ENCODE assay signal across 12 cellular contexts in genomic region chr3:188594137-188594536, GRCh38.
DNase-seq lines count a peak whose midpoint lies in the region; ATAC-seq and TF ChIP-seq lines count a peak whose summit lies in the region.
"Had no signal": no experiment of that assay in that cellular context is flagged by ENCODE, and none has a peak within 500 bp of the region (broad histone marks: within the 10 kb centered on the region; RNA-seq: fewer than 3 reads in every experiment).

No MANE protein-coding gene starts in this region.

- ATAC-seq in heart right ventricle (peak in 5 of 8 donors; percentile 49 to 88 (median 63)), GM21367 (IDR thresholded peaks at IDR 0.05; ENCODE audit: unreplicated experiment) (no peak)
- ATAC-seq in naive thymus-derived CD4-positive, alpha-beta T cell, result no peak

- H3K27me3 ChIP-seq in heart right ventricle (no peaks in the 10 kb centered on the region), mesenchymal stem cell (ENCODE audit: control insufficient read depth in 1 of 2, insufficient read depth in 1 of 2, low read length in 2 of 2) (no peaks in the 10 kb centered on the region)
- H3K27me3 ChIP-seq in naive thymus-derived CD4-positive, alpha-beta T cell (ENCODE audit: control insufficient read depth in 2 of 2, insufficient read depth in 2 of 2, low read length in 2 of 2), result no peaks in the 10 kb centered on the region

- POLR2A ChIA-PET in naive thymus-derived CD4-positive, alpha-beta T cell (lab: Charles Lee), result no interaction called here

- no peaks in the 10 kb centered on the region for H3K36me3 ChIP-seq in heart right ventricle
- no peaks in the 10 kb centered on the region for H3K36me3 ChIP-seq in mesenchymal stem cell (ENCODE audit: control insufficient read depth in 1 of 2, insufficient read depth in 2 of 2, low read depth in 1 of 2, low read length in 2 of 2)
- H3K36me3 ChIP-seq in naive thymus-derived CD4-positive, alpha-beta T cell (ENCODE audit: control insufficient read depth in 2 of 3, insufficient read depth in 3 of 3, low read length in 3 of 3), result no peaks in the 10 kb centered on the region

- H3K9me3 ChIP-seq in heart right ventricle, result no peaks in the 10 kb centered on the region
- no peaks in the 10 kb centered on the region for H3K9me3 ChIP-seq in mesenchymal stem cell (ENCODE audit: control insufficient read depth, low read length)
- H3K9me3 ChIP-seq in naive thymus-derived CD4-positive, alpha-beta T cell (ENCODE audit: control insufficient read depth in 2 of 3, low read length in 3 of 3), result no peaks in the 10 kb centered on the region

- H3K4me1 ChIP-seq in heart right ventricle, result peaks cover 0 to 52% (median 20%) of the 10 kb centered on the region in 9 donors
- peaks cover 3% of the 10 kb centered on the region for H3K4me1 ChIP-seq in mesenchymal stem cell (ENCODE audit: control insufficient read depth, insufficient read depth, low read depth, low read length)
- no peaks in the 10 kb centered on the region for H3K4me1 ChIP-seq in naive thymus-derived CD4-positive, alpha-beta T cell (ENCODE audit: control insufficient read depth in 2 of 2, insufficient read depth in 2 of 2, low read length in 2 of 2)

- DNase-seq in heart right ventricle (no peak), cardiac septum (ENCODE audit: low spot score) (no peak), dedifferentiated amniotic fluid mesenchymal stem cell (ENCODE audit: extremely low spot score) (peak; percentile 91), mesenchymal stem cell (peak; percentile 83), CD1c-positive myeloid dendritic cell (ENCODE audit: extremely low spot score) (no peak), Kasumi-1 (lab: John Stamatoyannopoulos, UW) (no peak)
- no peak for DNase-seq in naive thymus-derived CD4-positive, alpha-beta T cell
- DNase-seq: activated naive CD4-positive, alpha-beta T cell treated with Interleukin-2 at 50 U/mL for 16 hours; NCI-H187; stimulated activated CD4-positive, alpha-beta T cell treated with anti-CD3 and anti-CD28 coated beads, Interleukin-4, amount 100 ng/mL, for 1 hour had no signal

- H2AFZ ChIP-seq in mesenchymal stem cell (ENCODE audit: low read depth, low read length), result no peak overlapping the region

- no peak overlapping the region for H4K8ac ChIP-seq in mesenchymal stem cell (ENCODE audit: low read length)

- H2BK15ac ChIP-seq in mesenchymal stem cell (ENCODE audit: low read depth, poor library complexity, severe bottlenecking), result no peak overlapping the region

- H2AK5ac ChIP-seq in mesenchymal stem cell (ENCODE audit: low read length, severe bottlenecking), result no peak overlapping the region

- peaks cover 0 to 16% (median 2%) of the 10 kb centered on the region in 5 donors for H3K36me3 Mint-ChIP-seq in naive thymus-derived CD4-positive, alpha-beta T cell

- CTCF ChIA-PET in naive thymus-derived CD4-positive, alpha-beta T cell (lab: Charles Lee), result no interaction called here

- H3K27me3 Mint-ChIP-seq in naive thymus-derived CD4-positive, alpha-beta T cell, result no peaks in the 10 kb centered on the region
- H3K27me3 Mint-ChIP-seq: B cell had no signal

- peak overlapping the region; percentile 39 for H3K9ac ChIP-seq in mesenchymal stem cell (ENCODE audit: low read length)

- H3K14ac ChIP-seq in mesenchymal stem cell (ENCODE audit: low read length in 2 of 2), result no peak overlapping the region

- H3K18ac ChIP-seq in mesenchymal stem cell (ENCODE audit: low read depth in 1 of 2, low read length in 2 of 2), result no peak overlapping the region

- no peak overlapping the region for H3K23ac ChIP-seq in mesenchymal stem cell (ENCODE audit: low read length in 2 of 2)

- H3K4me2 ChIP-seq in mesenchymal stem cell (ENCODE audit: low read length, poor library complexity, severe bottlenecking), result no peak overlapping the region

- peaks cover 0 to 2% (median 0%) of the 10 kb centered on the region in 7 donors for H3K4me1 Mint-ChIP-seq in naive thymus-derived CD4-positive, alpha-beta T cell

- H2BK12ac ChIP-seq in mesenchymal stem cell (ENCODE audit: low read length in 2 of 2), result no peak overlapping the region

- H3K9me3 Mint-ChIP-seq in naive thymus-derived CD4-positive, alpha-beta T cell, result no peaks in the 10 kb centered on the region

- no peak overlapping the region for H3K4ac ChIP-seq in mesenchymal stem cell (ENCODE audit: low read depth in 1 of 2, low read length in 2 of 2)

- no peak overlapping the region for H3K27ac Mint-ChIP-seq in naive thymus-derived CD4-positive, alpha-beta T cell
- H3K27ac Mint-ChIP-seq: B cell had no signal

- H3K79me1 ChIP-seq in mesenchymal stem cell (replicated peaks; ENCODE audit: low read length, poor library complexity, severe bottlenecking), result peaks cover 7% of the 10 kb centered on the region

- H4K91ac ChIP-seq in mesenchymal stem cell (ENCODE audit: low read length), result no peak overlapping the region

- H3K4me3 ChIP-seq in heart right ventricle (no peak overlapping the region), mesenchymal stem cell (ENCODE audit: insufficient read depth in 1 of 2, low read depth in 1 of 2, low read length in 2 of 2) (no peak overlapping the region)
- no peak overlapping the region for H3K4me3 ChIP-seq in naive thymus-derived CD4-positive, alpha-beta T cell (ENCODE audit: low read length)

- intact Hi-C loops in heart right ventricle (cut with DNase I), result loop anchor here in 1 of 10 donors (10.0 kb wide), 1 partner anchor 849 kb away; the partner anchor contains the start of gene BCL6
- intact Hi-C loops in cardiac septum (cut with DNase I), result no loop called here
- intact Hi-C loops in naive thymus-derived CD4-positive, alpha-beta T cell (cut with micrococcal nuclease), result no loop called here

- WGBS in heart right ventricle, 2 donors, result 56 to 71% methylated on average over 2 of the region's 2 CpGs
- 0% methylated on average over 2 of the region's 2 CpGs for WGBS in mesenchymal stem cell

- H3K27ac ChIP-seq in heart right ventricle (peak overlapping the region in 6 of 10 donors; percentile 10 to 59 (median 32)), mesenchymal stem cell (ENCODE audit: low read length, poor library complexity, severe bottlenecking) (peak overlapping the region; percentile 70)
- H3K27ac ChIP-seq in naive thymus-derived CD4-positive, alpha-beta T cell (ENCODE audit: low read depth, low read length), result no peak overlapping the region

- H2BK5ac ChIP-seq in mesenchymal stem cell (ENCODE audit: low read depth, low read length, poor library complexity, severe bottlenecking), result no peak overlapping the region

- H2BK120ac ChIP-seq in mesenchymal stem cell (ENCODE audit: low read depth, low read length), result no peak overlapping the region

- TF ChIP-seq CTCF in heart right ventricle (IDR thresholded peaks at IDR 0.05), result no peak

- no peak overlapping the region for H3K4me3 Mint-ChIP-seq in naive thymus-derived CD4-positive, alpha-beta T cell
- H3K4me3 Mint-ChIP-seq: B cell had no signal

Comparison
In these comparisons a context has a peak if more than half of its experiments do, and no peak if none do; other contexts are left out.
1. ATAC-seq: peak in heart right ventricle (5 of 8); none in naive thymus-derived CD4-positive, alpha-beta T cell (single experiment) and GM21367 (single experiment).
2. DNase-seq: peak in dedifferentiated amniotic fluid mesenchymal stem cell (single experiment) and mesenchymal stem cell (single experiment); none in heart right ventricle (0 of 2), cardiac septum (single experiment), naive thymus-derived CD4-positive, alpha-beta T cell (0 of 9), CD1c-positive myeloid dendritic cell (single experiment) and Kasumi-1 (0 of 2).